Comparison of ENCODE assay signal across 8 cellular contexts in the genomic region with DNA sequence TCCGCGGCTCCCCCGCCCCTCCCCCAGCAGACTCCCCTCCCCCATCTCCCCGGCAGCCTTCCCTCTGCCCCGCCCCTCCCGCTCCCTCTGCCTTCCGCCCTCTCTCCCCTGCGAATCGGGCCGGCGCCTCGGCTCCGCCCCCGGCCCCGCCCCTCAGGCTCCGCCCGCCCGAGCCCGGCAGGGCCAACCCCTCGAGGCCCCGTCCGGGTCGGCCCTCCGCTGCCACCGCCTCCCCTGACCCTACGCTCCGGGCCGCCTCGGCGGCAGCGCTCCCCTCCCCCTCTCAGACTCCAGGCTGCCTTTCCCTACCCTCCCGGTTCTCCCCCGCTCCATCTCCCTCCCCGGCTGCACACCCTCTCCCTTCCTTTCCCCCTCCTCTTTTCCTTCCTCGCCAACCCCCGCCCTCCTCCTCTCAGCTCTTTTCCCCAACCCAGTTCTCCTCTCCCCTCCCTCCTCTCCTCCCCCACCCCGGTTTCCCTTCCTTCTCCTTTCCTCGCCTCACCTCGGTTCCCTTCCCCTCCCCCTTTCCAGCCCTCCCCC. TPM values are rescaled to one million over a fixed set of nuclear protein-coding genes. Genes with fewer than 3 reads are reported as not detected.
A peak's percentile ranks its signal among the peaks of the same experiment; 100 is the strongest.
DNase-seq lines count a peak whose midpoint lies in the region; ATAC-seq, FAIRE-seq and TF ChIP-seq lines count a peak whose summit lies in the region.

No MANE protein-coding gene starts in this region.

- H3K4ac ChIP-seq in H1 (replicated peaks; ENCODE audit: insufficient read length, low read depth, low read length), result no peak overlapping the region

- peaks cover 11% of the 10 kb centered on the region for H3K27me3 Mint-ChIP-seq in CD4-positive, CD25-positive, alpha-beta regulatory T cell

- H3K4me2 ChIP-seq in H1 (ENCODE audit: insufficient read depth in 1 of 2, low read depth in 2 of 2, low read length in 2 of 2), result peak overlapping the region; percentile 76 to 84

- no peak overlapping the region for H3K18ac ChIP-seq in H1 (ENCODE audit: extremely low read depth, low read length)

- H4K20me1 ChIP-seq in H1 (replicated peaks in 1 of 2; ENCODE audit: control insufficient read depth in 1 of 2, insufficient read depth in 2 of 2, low read length in 2 of 2), result peaks cover 0 to 6% of the 10 kb centered on the region in 2 experiments

- peaks cover 24% of the 10 kb centered on the region for H3K4me1 ChIP-seq in CD4-positive, CD25-positive, alpha-beta regulatory T cell (ENCODE audit: control insufficient read depth, insufficient read depth, low read length, poor library complexity, severe bottlenecking)
- peaks cover 0 to 9% (median 7%) of the 10 kb centered on the region in 4 experiments; a peak in 6 of 7 replicates for H3K4me1 ChIP-seq in H1 (replicated peaks in 1 of 4; ENCODE audit: control insufficient read depth in 3 of 4, insufficient read depth in 4 of 4, low read length in 3 of 4)
- peaks cover 7% of the 10 kb centered on the region for H3K4me1 ChIP-seq in mesodermal cell (ENCODE audit: control insufficient read depth, insufficient read depth, low read length, poor library complexity, severe bottlenecking)

- H2BK12ac ChIP-seq in H1 (ENCODE audit: low read depth, low read length), result no peak overlapping the region; the same call in 1 of the 2 replicates

- peaks cover 3% of the 10 kb centered on the region for H3K27me3 ChIP-seq in CD4-positive, CD25-positive, alpha-beta regulatory T cell (ENCODE audit: control insufficient read depth, insufficient read depth, low read length)
- H3K27me3 ChIP-seq in H1 (replicated peaks in 1 of 4; ENCODE audit: control insufficient read depth in 3 of 4, extremely low read depth in 1 of 4, insufficient read depth in 3 of 4, low read length in 3 of 4), result peaks cover 42 to 72% (median 69%) of the 10 kb centered on the region in 4 experiments

- peak; percentile 77 to 82 (median 79) for DNase-seq in CD4-positive, CD25-positive, alpha-beta regulatory T cell
- DNase-seq in NCI-H82 (lab: John Stamatoyannopoulos, UW), result peak; percentile 94
- DNase-seq in activated CD8-positive, alpha-beta memory T cell treated with anti-CD3 and anti-CD28 coated beads for 24 hours, result peak; percentile 93
- peak; percentile 71 to 92 for DNase-seq in H1 (ENCODE audit: low read depth in 1 of 2, low spot score in 2 of 2)
- DNase-seq in stimulated activated CD8-positive, alpha-beta memory T cell treated with anti-CD3 and anti-CD28 coated beads, Interleukin-12 subunit alpha, Interleukin-12 subunit beta, amount 100 ng/mL, for 4 hours (ENCODE audit: low read depth), result peak; percentile 76

- H3K56ac ChIP-seq in H1 (replicated peaks; ENCODE audit: insufficient read length, low read depth, low read length), result no peak overlapping the region

- peak; percentile 88 to 90 for ATAC-seq in CD4-positive, CD25-positive, alpha-beta regulatory T cell (ENCODE audit: low read depth in 2 of 2)
- ATAC-seq in GM19395 (IDR thresholded peaks at IDR 0.05; ENCODE audit: unreplicated experiment) (peak; percentile 90), HG03521 (IDR thresholded peaks at IDR 0.05; ENCODE audit: unreplicated experiment) (peak; percentile 97)

- peak overlapping the region; percentile 32 to 84 (median 78) for H3K4me3 Mint-ChIP-seq in CD4-positive, CD25-positive, alpha-beta regulatory T cell

- CTCF ChIA-PET in H1 (lab: Charles Lee; ENCODE audit: partially characterized antibody), result interaction anchor here (1.0 to 12.9 kb wide), 9 partner anchors 11 to 145 kb away, joined by 3 to 115 read pairs (median 4); no protein-coding TSS in a partner anchor

- no peak overlapping the region for H3K14ac ChIP-seq in H1 (ENCODE audit: insufficient read length)

- peak overlapping the region; percentile 88; the same call in 1 of the 2 replicates for H2BK5ac ChIP-seq in H1 (ENCODE audit: low read depth, low read length)

- no peaks in the 10 kb centered on the region for H3K79me2 ChIP-seq in H1 (ENCODE audit: control insufficient read depth in 1 of 2, insufficient read depth in 2 of 2, low read length in 2 of 2)

- peaks cover 0 to 15% (median 0%) of the 10 kb centered on the region in 4 donors for H3K4me1 Mint-ChIP-seq in CD4-positive, CD25-positive, alpha-beta regulatory T cell

- H3K9me3 Mint-ChIP-seq in CD4-positive, CD25-positive, alpha-beta regulatory T cell, result no peaks in the 10 kb centered on the region

- H3K79me1 ChIP-seq in H1 (ENCODE audit: low read depth, low read length), result no peaks in the 10 kb centered on the region

- no peak for TF ChIP-seq CTCF in H1 (IDR thresholded peaks at IDR 0.05; ENCODE audit: control extremely low read depth in 1 of 3, insufficient read depth in 1 of 3, low read depth in 1 of 3, low read length in 3 of 3)

- TF ChIP-seq RAD21 in H1 (IDR thresholded peaks at IDR 0.05 in 1 of 2, conservative IDR thresholded peaks at IDR 0.05 in 1 of 2; ENCODE audit: low read depth in 2 of 2, low read length in 2 of 2), result no peak

- H2AK5ac ChIP-seq in H1 (ENCODE audit: low read depth, low read length), result no peak overlapping the region

- peak overlapping the region; percentile 45; the same call in 1 of the 2 replicates for H4K8ac ChIP-seq in H1 (ENCODE audit: extremely low read depth, insufficient read depth, low read length)

- peak overlapping the region; percentile 84 for H4K91ac ChIP-seq in H1 (replicated peaks; ENCODE audit: insufficient read length, low read length)

- no peak for FAIRE-seq in H1 (lab: Jason Lieb, UNC)

- WGBS in H1 (ENCODE audit: extremely low coverage in 1 of 2, insufficient coverage in 1 of 2, insufficient read length in 1 of 2, insufficient replicate concordance in 2 of 2, low coverage in 1 of 2, low lambda C conversion rate in 2 of 2, missing lambda C conversion rate in 1 of 2), 2 experiments, result no CpG with 5 or more reads among the region's 39 CpGs
- WGBS in mesodermal cell (ENCODE audit: insufficient coverage in 2 of 2), 2 experiments, result 0% methylated on average over 12 to 18 of the region's 39 CpGs

- POLR2A ChIA-PET in H1 (lab: Charles Lee; ENCODE audit: partially characterized antibody), result interaction anchor here (0.7 to 1.8 kb wide), 3 partner anchors 16 to 112 kb away, joined by 3 to 6 read pairs (median 5); no protein-coding TSS in a partner anchor

- H3K23ac ChIP-seq in H1 (ENCODE audit: insufficient read length), result no peak overlapping the region

- no peaks in the 10 kb centered on the region for H3K36me3 ChIP-seq in CD4-positive, CD25-positive, alpha-beta regulatory T cell (ENCODE audit: control insufficient read depth, insufficient read depth, low read length)
- H3K36me3 ChIP-seq in H1 (ENCODE audit: control insufficient read depth in 2 of 4, insufficient read depth in 4 of 4, low read length in 3 of 4) (no peaks in the 10 kb centered on the region), mesodermal cell (ENCODE audit: control insufficient read depth, insufficient read depth, low read length) (peaks cover 8% of the 10 kb centered on the region)

- H2AFZ ChIP-seq in H1 (ENCODE audit: low read length), result no peak overlapping the region

- TF ChIP-seq POLR2A in H1 (IDR thresholded peaks at IDR 0.05; ENCODE audit: control extremely low read depth in 1 of 2, low read depth in 2 of 2, low read length in 2 of 2), result no peak

- no peak overlapping the region for H3K27ac ChIP-seq in CD4-positive, CD25-positive, alpha-beta regulatory T cell (ENCODE audit: insufficient read depth, low read length, poor library complexity, severe bottlenecking)
- no peak overlapping the region; the same call in 1 of the 2 replicates for H3K27ac ChIP-seq in H1 (ENCODE audit: low read depth, low read length)
- H3K27ac ChIP-seq in mesodermal cell (ENCODE audit: low read depth, low read length, severe bottlenecking), result peak overlapping the region; percentile 36

- peaks cover 4% of the 10 kb centered on the region for H3K36me3 Mint-ChIP-seq in CD4-positive, CD25-positive, alpha-beta regulatory T cell

- H4K5ac ChIP-seq in H1 (ENCODE audit: insufficient read length, low read depth, low read length), result peak overlapping the region; percentile 75

- H3K9me3 ChIP-seq in CD4-positive, CD25-positive, alpha-beta regulatory T cell (ENCODE audit: control insufficient read depth in 2 of 2, low read length in 2 of 2), result no peaks in the 10 kb centered on the region
- H3K9me3 ChIP-seq in H1 (ENCODE audit: insufficient read depth in 2 of 2, low read depth in 1 of 2, low read length in 1 of 2) (no peaks in the 10 kb centered on the region), mesodermal cell (ENCODE audit: control insufficient read depth, low read length) (no peaks in the 10 kb centered on the region)

- H3K23me2 ChIP-seq in H1 (ENCODE audit: low read depth, low read length), result peaks cover 14% of the 10 kb centered on the region; the same call in 1 of the 2 replicates

- H3K9ac ChIP-seq in H1 (replicated peaks in 1 of 4; ENCODE audit: extremely low read depth in 1 of 4, low read depth in 3 of 4, low read length in 3 of 4), result 0 out of 7 replicates have a peak overlapping the region, but pooled peaks of 1 of the 4 experiments have one; percentile 36

- H2BK15ac ChIP-seq in H1 (ENCODE audit: low read length), result no peak overlapping the region

- H3K4me3 ChIP-seq in CD4-positive, CD25-positive, alpha-beta regulatory T cell (ENCODE audit: low read depth, low read length), result no peak overlapping the region
- peak overlapping the region; percentile 43 to 86 (median 44); a peak in 7 of 8 replicates for H3K4me3 ChIP-seq in H1 (ENCODE audit: extremely low read depth in 1 of 4, insufficient read depth in 2 of 4, low read depth in 3 of 4, low read length in 4 of 4)
- H3K4me3 ChIP-seq in mesodermal cell (ENCODE audit: extremely low read depth, insufficient read depth, low read length, poor library complexity, severe bottlenecking), result peak overlapping the region; percentile 60

- no peak overlapping the region for H2BK20ac ChIP-seq in H1 (ENCODE audit: low read length)

- TF ChIP-seq EP300 in H1 (IDR thresholded peaks at IDR 0.05; ENCODE audit: borderline replicate concordance in 1 of 2, low read depth in 2 of 2, low read length in 2 of 2), result peak in 1 of 2 experiments; percentile 51; a peak in 1 of 3 replicates

- H2BK120ac ChIP-seq in H1 (replicated peaks; ENCODE audit: low read depth, low read length), result no peak overlapping the region

- H3K27ac Mint-ChIP-seq in CD4-positive, CD25-positive, alpha-beta regulatory T cell, result no peak overlapping the region

RNA-seq across cellular contexts. Expression of gene ZNF467, which starts 1.6 kb away (rescaled TPM):
- total RNA-seq in CD4-positive, CD25-positive, alpha-beta regulatory T cell, result 1.1 TPM
- 1 to 10 TPM in 2 of 4 donors, under 1 TPM in 2; 0.76 to 2.3 (median 1.1) TPM for polyA plus RNA-seq in CD4-positive, CD25-positive, alpha-beta regulatory T cell
- total RNA-seq in H1 (2021; fragmentation: NEBNext Ultra II Directional; extraction: Animal tissue kit (Norgen Biotek cat#: 25700)), result 0.40 and 0.50 TPM in 2 replicates
- polyA plus RNA-seq in H1 (2011; rRNA removed), result 0.51 and 0.89 TPM in 2 replicates
- 0.44 TPM for polyA plus RNA-seq in H1 (2011; cell fraction: cytosol; rRNA removed)
- 1.7 TPM for polyA plus RNA-seq in H1 (2011; cell fraction: nucleus; rRNA removed)
- 0.36 to 0.89 TPM (median 0.75 TPM) in 4 replicates for polyA plus RNA-seq in H1 (2012, experiment 1 of 2)
- 0.35 TPM for polyA plus RNA-seq in H1 (2012, experiment 2 of 2)
- 0.20 TPM for polyA plus RNA-seq in H1 (2013, experiment 1 of 2)
- polyA plus RNA-seq in H1 (2013, experiment 2 of 2), result 0.13 TPM
- 0.05 and 0.13 TPM in 2 replicates for polyA minus RNA-seq in H1 (2011; rRNA and poly(A)+ RNA removed)
- not detected for polyA minus RNA-seq in H1 (2011; cell fraction: cytosol; rRNA and poly(A)+ RNA removed)
- 0.70 TPM for polyA minus RNA-seq in H1 (2011; cell fraction: nucleus; rRNA and poly(A)+ RNA removed)
- polyA plus RNA-seq in mesodermal cell (2013, experiment 1 of 2), result 18.4 TPM
- polyA plus RNA-seq in mesodermal cell (2013, experiment 2 of 2), result 14.1 TPM
